8 cellular contexts compared by ENCODE assay signal in genomic region chr19:38559428-38560401, GRCh38. TPM values are rescaled to one million over a fixed set of nuclear protein-coding genes. Genes with fewer than 3 reads are reported as not detected.
DNase-seq lines count a peak whose midpoint lies in the region; ATAC-seq and TF ChIP-seq lines count a peak whose summit lies in the region.

No MANE protein-coding gene starts in this region.

- no peak overlapping the region for H3K4me3 ChIP-seq in epithelial cell of proximal tubule (ENCODE audit: low read depth, low read length)

- ATAC-seq in GM18498 (IDR thresholded peaks at IDR 0.05; ENCODE audit: unreplicated experiment) (peak; percentile 72), GM21529 (IDR thresholded peaks at IDR 0.05; ENCODE audit: unreplicated experiment) (peak; percentile 74)

- DNase-seq in MV-4-11 (lab: John Stamatoyannopoulos, UW), result peak; percentile 39
- peak; percentile 49 for DNase-seq in epithelial cell of proximal tubule (ENCODE audit: low read depth)
- no peak for DNase-seq in SW480 (ENCODE audit: low spot score)
- DNase-seq in H4 (ENCODE audit: low spot score), result no peak
- no peak for DNase-seq in NCI-H748 treated with DMSO at 0.1 percent for 48 hours (lab: John Stamatoyannopoulos, UW)
- no peak for DNase-seq in NCI-H1092 treated with DMSO at 0.1 percent for 48 hours (lab: John Stamatoyannopoulos, UW)

- no peak for TF ChIP-seq CTCF in epithelial cell of proximal tubule (conservative IDR thresholded peaks at IDR 0.05; ENCODE audit: low read depth, low read length)

RNA-seq across cellular contexts. Expression of gene MAP4K1, which starts 58.0 kb away (rescaled TPM):
- total RNA-seq in epithelial cell of proximal tubule, result 0.43 and 3.1 TPM in 2 replicates
- 0.29 and 3.0 TPM in 2 replicates for total RNA-seq in H4 (2014; rRNA removed; shearing (Covaris generic))

RNA-seq across cellular contexts. Expression of gene EIF3K, which starts 59.3 kb away (rescaled TPM):
- 548 and 564 TPM in 2 replicates for total RNA-seq in epithelial cell of proximal tubule
- 980 and 1,233 TPM in 2 replicates for total RNA-seq in H4 (2014; rRNA removed; shearing (Covaris generic))

Comparison
In these comparisons a context has a peak if more than half of its experiments do, and no peak if none do; other contexts are left out.
1. DNase-seq: peak in MV-4-11 (single experiment) and epithelial cell of proximal tubule (single experiment); none in SW480 (single experiment), H4 (single experiment), NCI-H748 treated with DMSO at 0.1 percent for 48 hours (single experiment) and NCI-H1092 treated with DMSO at 0.1 percent for 48 hours (single experiment).